In the genomic region with DNA sequence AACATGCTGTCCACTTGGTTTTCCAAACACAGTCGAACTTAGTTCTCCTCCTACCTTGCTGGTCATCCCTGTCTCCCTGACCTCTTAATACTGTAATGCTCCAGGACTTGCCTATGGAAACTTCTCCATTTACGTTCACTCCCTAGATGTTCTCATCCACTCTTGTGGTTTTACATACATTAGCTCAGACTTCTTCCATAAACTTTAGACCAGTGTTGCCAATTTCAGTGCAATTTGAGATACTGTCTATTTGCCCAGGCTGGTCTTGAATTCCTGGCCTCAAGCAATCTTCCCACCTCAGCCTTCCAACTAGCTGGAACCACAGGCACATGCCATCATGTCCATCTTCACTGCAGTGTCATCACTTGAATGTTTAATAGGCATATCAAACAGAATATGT, we compare ENCODE assay signal across 18 cellular contexts. TPM values are rescaled to one million over a fixed set of nuclear protein-coding genes. Genes with fewer than 3 reads are reported as not detected.
A peak's percentile ranks its signal among the peaks of the same experiment; 100 is the strongest.
DNase-seq lines count a peak whose midpoint lies in the region; ATAC-seq and TF ChIP-seq lines count a peak whose summit lies in the region.
"Had no signal": no experiment of that assay in that cellular context is flagged by ENCODE, and none has a peak within 500 bp of the region (broad histone marks: within the 10 kb centered on the region; RNA-seq: fewer than 3 reads in every experiment).

No MANE protein-coding gene starts in this region.

- no peak for DNase-seq in SK-N-SH
- no peak for DNase-seq in PC-9
- DNase-seq in fibroblast of lung (ENCODE audit: low read depth in 2 of 2), result no peak
- DNase-seq in uterus, result no peak
- no peak for DNase-seq in NCI-H345 (lab: John Stamatoyannopoulos, UW)
- DNase-seq in GM19240 (ENCODE audit: insufficient read length, low spot score), result no peak
- no peak for DNase-seq in effector CD8-positive, alpha-beta T cell (lab: John Stamatoyannopoulos, UW)
- DNase-seq: activated T-cell treated with anti-CD3 and anti-CD28 coated beads, Interleukin-2, amount 50 U/mL, for 48 hours; Caco-2; central memory CD4-positive, alpha-beta T cell; GF-D8; islet precursor cell; mucosa of descending colon; NCI-H1105; NCI-H2171; pancreas had no signal

- TF ChIP-seq CTCF in SK-N-SH (IDR thresholded peaks at IDR 0.05) (no peak), PC-9 (conservative IDR thresholded peaks at IDR 0.05) (no peak), fibroblast of lung (conservative IDR thresholded peaks at IDR 0.05 in 1 of 2, IDR thresholded peaks at IDR 0.05 in 1 of 2; ENCODE audit: low read depth in 1 of 2, low read length in 2 of 2) (no peak), uterus (IDR thresholded peaks at IDR 0.05) (no peak)

- H3K9me3 ChIP-seq in SK-N-SH, result no peaks in the 10 kb centered on the region
- no peaks in the 10 kb centered on the region for H3K9me3 ChIP-seq in PC-9 (ENCODE audit: insufficient read depth, low read depth)
- H3K9me3 ChIP-seq in fibroblast of lung (ENCODE audit: control insufficient read depth, insufficient read depth, low read depth, low read length), result no peaks in the 10 kb centered on the region
- no peaks in the 10 kb centered on the region for H3K9me3 ChIP-seq in uterus
- H3K9me3 ChIP-seq: Caco-2, mucosa of descending colon, pancreas had no signal

- no peak for ATAC-seq in SK-N-SH treated with all-trans-retinoic acid at 6 μM for 48 hours
- ATAC-seq: mucosa of descending colon, pancreas had no signal

- peak overlapping the region; percentile 96; the same call in 1 of the 2 replicates for H3K9ac ChIP-seq in SK-N-SH
- H3K9ac ChIP-seq in fibroblast of lung (ENCODE audit: insufficient read depth, low read length), result no peak overlapping the region

- CTCF ChIA-PET in SK-N-SH (lab: Yijun Ruan, JAX), result interaction anchor here (1.4 to 4.2 kb wide), 5 partner anchors 8 to 165 kb away, joined by 3 to 27 read pairs (median 7); a partner anchor contains a TSS
- CTCF ChIA-PET in PC-9 (lab: Charles Lee), result no interaction called here

- no peak for TF ChIP-seq EP300 in SK-N-SH (IDR thresholded peaks at IDR 0.05; ENCODE audit: borderline replicate concordance in 1 of 2, low read depth in 1 of 2, low read length in 1 of 2)

- H3K4me2 ChIP-seq in SK-N-SH, result peak overlapping the region; percentile 92
- H3K4me2 ChIP-seq in PC-9, result peak overlapping the region; percentile 84
- H3K4me2 ChIP-seq in fibroblast of lung (ENCODE audit: extremely low read depth, insufficient read depth, low read length), result peak overlapping the region; percentile 82

- H3K27me3 ChIP-seq in SK-N-SH (ENCODE audit: insufficient read depth) (no peaks in the 10 kb centered on the region), PC-9 (ENCODE audit: insufficient read depth, low read depth) (no peaks in the 10 kb centered on the region), fibroblast of lung (ENCODE audit: control insufficient read depth, insufficient read depth, low read length) (no peaks in the 10 kb centered on the region), uterus (no peaks in the 10 kb centered on the region)
- H3K27me3 ChIP-seq: pancreas had no signal

- no peaks in the 10 kb centered on the region for H3K36me3 ChIP-seq in SK-N-SH (replicated peaks in 1 of 2; ENCODE audit: control insufficient read depth in 1 of 2, insufficient read depth in 2 of 2, low read length in 1 of 2)
- no peaks in the 10 kb centered on the region for H3K36me3 ChIP-seq in PC-9 (ENCODE audit: low read depth)
- H3K36me3 ChIP-seq in fibroblast of lung (ENCODE audit: control insufficient read depth, insufficient read depth, low read length), result peaks cover 5% of the 10 kb centered on the region
- no peaks in the 10 kb centered on the region for H3K36me3 ChIP-seq in uterus
- H3K36me3 ChIP-seq: pancreas had no signal

- H3K4me1 ChIP-seq in SK-N-SH (ENCODE audit: control insufficient read depth in 1 of 2, insufficient read depth in 2 of 2, low read depth in 1 of 2, low read length in 1 of 2), result peaks cover 22 to 44% of the 10 kb centered on the region in 2 experiments
- peaks cover 57% of the 10 kb centered on the region for H3K4me1 ChIP-seq in PC-9 (replicated peaks; ENCODE audit: insufficient read depth)
- peaks cover 24% of the 10 kb centered on the region for H3K4me1 ChIP-seq in fibroblast of lung (ENCODE audit: control insufficient read depth, extremely low read depth, insufficient read depth, low read length)
- peaks cover 0 to 9% of the 10 kb centered on the region in 2 donors for H3K4me1 ChIP-seq in uterus

- TF ChIP-seq POLR2A in uterus (IDR thresholded peaks at IDR 0.05), result no peak

- intact Hi-C loops in PC-9 (cut with micrococcal nuclease; ENCODE audit: unreplicated experiment) (no loop called here), uterus (cut with DNase I; ENCODE audit: low total_unique reads) (no loop called here)

- H3K79me2 ChIP-seq in SK-N-SH (ENCODE audit: insufficient read depth), result peaks cover 22% of the 10 kb centered on the region
- peaks cover 16% of the 10 kb centered on the region for H3K79me2 ChIP-seq in PC-9 (ENCODE audit: low read depth)
- peaks cover 9% of the 10 kb centered on the region for H3K79me2 ChIP-seq in fibroblast of lung (ENCODE audit: control insufficient read depth, insufficient read depth, low read length)

- H4K20me1 ChIP-seq in SK-N-SH (ENCODE audit: insufficient read depth) (peaks cover 6% of the 10 kb centered on the region), PC-9 (ENCODE audit: insufficient read depth) (no peaks in the 10 kb centered on the region), fibroblast of lung (ENCODE audit: control insufficient read depth, extremely low read depth, insufficient read depth, low read length) (no peaks in the 10 kb centered on the region)

- H3F3A ChIP-seq in SK-N-SH (replicated peaks; ENCODE audit: insufficient read depth) (peaks cover 42% of the 10 kb centered on the region), PC-9 (ENCODE audit: insufficient read depth, low read depth) (peaks cover 38% of the 10 kb centered on the region; the same call in 1 of the 2 replicates)

- 87% methylated on average over 2 of the region's 2 CpGs for WGBS in SK-N-SH (ENCODE audit: low lambda C conversion rate)

- TSS peak; percentile 52 for BruUV-seq in PC-9 (replicated peaks; lab: Mats Ljungman, UMichigan)

- no peaks in the 10 kb centered on the region for H3K9me2 ChIP-seq in SK-N-SH
- no peaks in the 10 kb centered on the region for H3K9me2 ChIP-seq in PC-9 (ENCODE audit: insufficient read depth)

- peak overlapping the region in 1 of 2 experiments; percentile 51; a peak in 1 of 4 replicates for H3K27ac ChIP-seq in SK-N-SH (ENCODE audit: low read depth in 2 of 2, low read length in 1 of 2)
- H3K27ac ChIP-seq in PC-9, result no peak overlapping the region
- H3K27ac ChIP-seq in fibroblast of lung (ENCODE audit: insufficient read depth, low read length), result no peak overlapping the region
- H3K27ac ChIP-seq in uterus, result peak overlapping the region; percentile 63 to 98
- H3K27ac ChIP-seq: pancreas had no signal

- H2AFZ ChIP-seq in SK-N-SH (ENCODE audit: low read depth), result no peak overlapping the region
- H2AFZ ChIP-seq in PC-9, result no peak overlapping the region
- H2AFZ ChIP-seq in fibroblast of lung (ENCODE audit: low read length), result no peak overlapping the region

- H3K4me3 ChIP-seq in SK-N-SH (ENCODE audit: low read depth in 2 of 2, low read length in 1 of 2) (peak overlapping the region in 1 of 2 experiments; percentile 82; a peak in 3 of 4 replicates), PC-9 (0 out of 2 replicates have a peak overlapping the region, but pooled peaks have one; percentile 67), fibroblast of lung (replicated peaks in 1 of 4; ENCODE audit: control extremely low read depth in 1 of 4, insufficient read depth in 1 of 4, low read depth in 3 of 4, low read length in 4 of 4) (peak overlapping the region; percentile 55 to 89 (median 65)), uterus (no peak overlapping the region)
- H3K4me3 ChIP-seq: mucosa of descending colon had no signal

- no peak for TF ChIP-seq RAD21 in SK-N-SH (IDR thresholded peaks at IDR 0.05; ENCODE audit: low read length)

- POLR2A ChIA-PET in SK-N-SH (lab: Yijun Ruan, JAX), result interaction anchor here (1.6 kb wide), 1 partner anchor 8 kb away, joined by 5 read pairs; no protein-coding TSS in a partner anchor
- POLR2A ChIA-PET in PC-9 (lab: Charles Lee; ENCODE audit: unreplicated experiment), result no interaction called here

RNA-seq across cellular contexts. Expression of a gene that starts 1.5 kb away (rescaled TPM):
- 68.5 and 83.5 TPM in 2 replicates for polyA plus RNA-seq in SK-N-SH (2012; rRNA removed)
- polyA plus RNA-seq in SK-N-SH (2012; cell fraction: cytosol; rRNA removed), result 9.5 and 20.4 TPM in 2 replicates
- 409 and 450 TPM in 2 replicates for polyA plus RNA-seq in SK-N-SH (2012; cell fraction: nucleus; rRNA removed)
- 21.7 and 24.6 TPM in 2 replicates for total RNA-seq in PC-9 (2021)
- total RNA-seq in fibroblast of lung, result 21.8 and 28.4 TPM in 2 replicates
- polyA plus RNA-seq in fibroblast of lung, result 12.7 and 16.6 TPM in 2 replicates
- polyA plus RNA-seq in fibroblast of lung (2012), result 11.6 and 14.2 TPM in 2 replicates
- polyA minus RNA-seq in fibroblast of lung (ENCODE audit: low replicate concordance), result 13.9 and 16.7 TPM in 2 replicates
- total RNA-seq in uterus, result 10 to 100 TPM; 10.9 to 35.4 (median 20.5) TPM

RNA-seq across cellular contexts. Expression of a gene that starts 7.6 kb away (rescaled TPM):
- polyA plus RNA-seq in SK-N-SH (2012; rRNA removed), result 0.46 and 0.83 TPM in 2 replicates
- polyA plus RNA-seq in SK-N-SH (2012; cell fraction: cytosol; rRNA removed), result 0.22 and 0.26 TPM in 2 replicates
- polyA plus RNA-seq in SK-N-SH (2012; cell fraction: nucleus; rRNA removed), result 1.8 and 3.1 TPM in 2 replicates
- 0.35 TPM in 1 of 2 replicates, not detected in the other for total RNA-seq in PC-9 (2021)
- total RNA-seq in fibroblast of lung, result 0.26 and 0.33 TPM in 2 replicates
- 0.09 TPM in 1 of 2 replicates, not detected in the other for polyA plus RNA-seq in fibroblast of lung
- polyA plus RNA-seq in fibroblast of lung (2012), result 0.28 and 0.30 TPM in 2 replicates
- polyA minus RNA-seq in fibroblast of lung (ENCODE audit: low replicate concordance), result not detected in 2 replicates
- 1 to 10 TPM in 3 of 4 donors, under 1 TPM in 1; 0.29 to 5.1 (median 1.8) TPM for total RNA-seq in uterus
- total RNA-seq: SK-MEL-5 had no signal

RNA-seq across cellular contexts. Expression of a gene that starts 9.7 kb away (rescaled TPM):
- polyA plus RNA-seq in SK-N-SH (2012; rRNA removed), result 168 and 210 TPM in 2 replicates
- polyA plus RNA-seq in SK-N-SH (2012; cell fraction: cytosol; rRNA removed), result 67.3 and 95.5 TPM in 2 replicates
- polyA plus RNA-seq in SK-N-SH (2012; cell fraction: nucleus; rRNA removed), result 745 and 747 TPM in 2 replicates
- 78.4 and 82.5 TPM in 2 replicates for total RNA-seq in PC-9 (2021)
- total RNA-seq in fibroblast of lung, result 42.4 and 48.3 TPM in 2 replicates
- polyA plus RNA-seq in fibroblast of lung, result 59.9 and 70.4 TPM in 2 replicates
- polyA plus RNA-seq in fibroblast of lung (2012), result 37.3 and 52.9 TPM in 2 replicates
- 126 and 164 TPM in 2 replicates for polyA minus RNA-seq in fibroblast of lung (ENCODE audit: low replicate concordance)
- total RNA-seq in uterus, result 100 to 1,000 TPM in 1 of 4 donors, 10 to 100 TPM in 3; 49.2 to 294 (median 77.1) TPM

RNA-seq across cellular contexts. Expression of a gene that starts 11.9 kb away (rescaled TPM):
- 34.1 and 38.7 TPM in 2 replicates for polyA plus RNA-seq in SK-N-SH (2012; rRNA removed)
- 16.9 and 22.0 TPM in 2 replicates for polyA plus RNA-seq in SK-N-SH (2012; cell fraction: cytosol; rRNA removed)
- 131 and 167 TPM in 2 replicates for polyA plus RNA-seq in SK-N-SH (2012; cell fraction: nucleus; rRNA removed)
- total RNA-seq in PC-9 (2021), result 68.0 and 76.8 TPM in 2 replicates
- 12.8 and 23.3 TPM in 2 replicates for total RNA-seq in fibroblast of lung
- polyA plus RNA-seq in fibroblast of lung, result 6.2 and 8.0 TPM in 2 replicates
- 12.9 and 15.1 TPM in 2 replicates for polyA plus RNA-seq in fibroblast of lung (2012)
- 0.82 and 14.4 TPM in 2 replicates for polyA minus RNA-seq in fibroblast of lung (ENCODE audit: low replicate concordance)
- 10 to 100 TPM in 2 of 4 donors, 1 to 10 TPM in 2; 3.3 to 29.7 (median 17.0) TPM for total RNA-seq in uterus

RNA-seq across cellular contexts. Expression of a gene that starts 16.6 kb away (rescaled TPM):
- 2.3 and 3.1 TPM in 2 replicates for polyA plus RNA-seq in SK-N-SH (2012; rRNA removed)
- 0.58 and 0.90 TPM in 2 replicates for polyA plus RNA-seq in SK-N-SH (2012; cell fraction: cytosol; rRNA removed)
- polyA plus RNA-seq in SK-N-SH (2012; cell fraction: nucleus; rRNA removed), result 20.1 and 23.3 TPM in 2 replicates
- total RNA-seq in PC-9 (2021), result 32.4 and 51.1 TPM in 2 replicates
- total RNA-seq in fibroblast of lung, result 0.26 and 0.33 TPM in 2 replicates
- 0.36 and 0.42 TPM in 2 replicates for polyA plus RNA-seq in fibroblast of lung
- polyA plus RNA-seq in fibroblast of lung (2012), result 0.37 and 0.52 TPM in 2 replicates
- polyA minus RNA-seq in fibroblast of lung (ENCODE audit: low replicate concordance), result 0.16 and 0.26 TPM in 2 replicates
- 1 to 10 TPM in 2 of 4 donors, not detected in 2; 1.6 to 5.4 TPM for total RNA-seq in uterus

Comparison
In these comparisons a context has a peak if more than half of its experiments do, and no peak if none do; other contexts are left out.
1. H3K27ac ChIP-seq: peak in uterus (2 of 2); none in PC-9 (single experiment) and fibroblast of lung (single experiment).
2. H3K4me3 ChIP-seq: peak in PC-9 (single experiment) and fibroblast of lung (4 of 4); none in uterus (0 of 2).
3. Peak in every context shown above with its lines, with median percentiles within 50 percentile points of each other: H3K4me2 ChIP-seq.